8 cellular contexts compared by ENCODE assay signal in genomic region chr15:61195116-61196002, GRCh38. TPM values are rescaled to one million over a fixed set of nuclear protein-coding genes. Genes with fewer than 3 reads are reported as not detected.
DNase-seq lines count a peak whose midpoint lies in the region; ATAC-seq and TF ChIP-seq lines count a peak whose summit lies in the region.

No MANE protein-coding gene starts in this region.

- no peaks in the 10 kb centered on the region for H3K9me2 ChIP-seq in Loucy (replicated peaks; ENCODE audit: low read depth, low read length)

- no peak overlapping the region for H3K9ac ChIP-seq in Loucy (ENCODE audit: low read depth, low read length, poor library complexity, severe bottlenecking)

- in situ Hi-C loops in astrocyte of the spinal cord (cut with HindIII; ENCODE audit: low sequenced_read_pairs): no loop called here

- H3K4me1 ChIP-seq in heart right ventricle: peaks cover 0 to 2% (median 0%) of the 10 kb centered on the region in 9 donors
- H3K4me1 ChIP-seq in right cardiac atrium (ENCODE audit: control insufficient read depth, insufficient read depth, low read length): no peaks in the 10 kb centered on the region
- H3K4me1 ChIP-seq in Loucy (ENCODE audit: insufficient read depth, low read length, poor library complexity, severe bottlenecking): no peaks in the 10 kb centered on the region
- no peaks in the 10 kb centered on the region for H3K4me1 ChIP-seq in lower lobe of right lung

- no peak overlapping the region for H2AFZ ChIP-seq in Loucy (ENCODE audit: low read length)

- H3K79me2 ChIP-seq in Loucy (ENCODE audit: insufficient read depth, low read length): no peaks in the 10 kb centered on the region

- no peaks in the 10 kb centered on the region for H4K20me1 ChIP-seq in Loucy (ENCODE audit: insufficient read depth, low read length, poor library complexity, severe bottlenecking)

- DNase-seq in heart right ventricle (no peak), right cardiac atrium (no peak), astrocyte of the spinal cord (ENCODE audit: low read depth, low spot score) (peak; percentile 48), lower lobe of right lung (no peak), 8988T (no peak)
- no peak for DNase-seq in activated CD4-positive, CD25-positive, alpha-beta regulatory T cell treated with anti-CD3 and anti-CD28 coated beads, Interleukin-2, amount 50 U/mL, for 72 hours

- H3K4me3 ChIP-seq in heart right ventricle: no peak overlapping the region
- H3K4me3 ChIP-seq in right cardiac atrium (ENCODE audit: low read length): no peak overlapping the region
- no peak overlapping the region for H3K4me3 ChIP-seq in Loucy (ENCODE audit: low read length, poor library complexity, severe bottlenecking)
- no peak overlapping the region for H3K4me3 ChIP-seq in astrocyte of the spinal cord (ENCODE audit: low read depth, low read length)
- no peak overlapping the region for H3K4me3 ChIP-seq in lower lobe of right lung

- peak; percentile 36 to 64 (median 56) for TF ChIP-seq CTCF in heart right ventricle (IDR thresholded peaks at IDR 0.05)
- peak; percentile 90 for TF ChIP-seq CTCF in Loucy (conservative IDR thresholded peaks at IDR 0.05; ENCODE audit: low read length)
- TF ChIP-seq CTCF in astrocyte of the spinal cord (IDR thresholded peaks at IDR 0.05; ENCODE audit: low read depth, low read length): peak; percentile 79
- peak; percentile 56 for TF ChIP-seq CTCF in lower lobe of right lung (IDR thresholded peaks at IDR 0.05)

- no peaks in the 10 kb centered on the region for H3F3A ChIP-seq in Loucy (ENCODE audit: low read depth)

- H3K27ac ChIP-seq in heart right ventricle (no peak overlapping the region), right cardiac atrium (ENCODE audit: low read length) (no peak overlapping the region), lower lobe of right lung (no peak overlapping the region)

- 91 to 93% methylated on average over 10 of the region's 10 CpGs for WGBS in heart right ventricle, 2 donors
- WGBS in right cardiac atrium: 89% methylated on average over 10 of the region's 10 CpGs

- no peaks in the 10 kb centered on the region for H3K36me3 ChIP-seq in heart right ventricle
- H3K36me3 ChIP-seq in Loucy (ENCODE audit: insufficient read depth, low read length): no peaks in the 10 kb centered on the region
- H3K36me3 ChIP-seq in lower lobe of right lung: no peaks in the 10 kb centered on the region

- intact Hi-C loops in heart right ventricle (cut with DNase I) (loop anchor here in 1 of 10 donors (1.0 kb wide), 1 partner anchor 639 kb away; no protein-coding TSS in a partner anchor), right cardiac atrium (cut with DNase I) (no loop called here), lower lobe of right lung (cut with DNase I) (no loop called here)

- ATAC-seq in heart right ventricle (no peak), right cardiac atrium (no peak), lower lobe of right lung (peak; percentile 50 to 69), HG02610 (IDR thresholded peaks at IDR 0.05; ENCODE audit: unreplicated experiment) (no peak)

- no peak overlapping the region for H3K4me2 ChIP-seq in Loucy (ENCODE audit: low read depth, low read length, poor library complexity, severe bottlenecking)

- H3K9me3 ChIP-seq in heart right ventricle (no peaks in the 10 kb centered on the region), right cardiac atrium (ENCODE audit: control insufficient read depth, low read length) (no peaks in the 10 kb centered on the region), Loucy (ENCODE audit: insufficient read depth, low read depth, low read length) (no peaks in the 10 kb centered on the region), lower lobe of right lung (no peaks in the 10 kb centered on the region)

- H3K27me3 ChIP-seq in heart right ventricle (no peaks in the 10 kb centered on the region), right cardiac atrium (ENCODE audit: control insufficient read depth, insufficient read depth) (no peaks in the 10 kb centered on the region), Loucy (ENCODE audit: insufficient read depth, low read length, poor library complexity, severe bottlenecking) (no peaks in the 10 kb centered on the region), lower lobe of right lung (ENCODE audit: low read depth) (no peaks in the 10 kb centered on the region)

RNA-seq across cellular contexts. Expression of gene RORA, which starts 33.7 kb away (rescaled TPM):
- total RNA-seq in heart right ventricle (10 to 100 TPM; 11.2 to 22.8 (median 17.2) TPM), right cardiac atrium (10 to 100 TPM; 13.2 to 16.3 (median 15.4) TPM), lower lobe of right lung (27.6 TPM)
- polyA plus RNA-seq in heart right ventricle (1 to 10 TPM; 1.4 to 3.4 TPM), right cardiac atrium (4.6 TPM)

Comparison
In these comparisons a context has a peak if more than half of its experiments do, and no peak if none do; other contexts are left out.
1. ATAC-seq: peak in lower lobe of right lung (2 of 2); none in heart right ventricle (0 of 8), right cardiac atrium (0 of 2) and HG02610 (single experiment).
2. Peak in every context shown above with its lines, with median percentiles within 50 percentile points of each other: CTCF ChIP-seq.